18 cellular contexts compared by ENCODE assay signal in the genomic region with DNA sequence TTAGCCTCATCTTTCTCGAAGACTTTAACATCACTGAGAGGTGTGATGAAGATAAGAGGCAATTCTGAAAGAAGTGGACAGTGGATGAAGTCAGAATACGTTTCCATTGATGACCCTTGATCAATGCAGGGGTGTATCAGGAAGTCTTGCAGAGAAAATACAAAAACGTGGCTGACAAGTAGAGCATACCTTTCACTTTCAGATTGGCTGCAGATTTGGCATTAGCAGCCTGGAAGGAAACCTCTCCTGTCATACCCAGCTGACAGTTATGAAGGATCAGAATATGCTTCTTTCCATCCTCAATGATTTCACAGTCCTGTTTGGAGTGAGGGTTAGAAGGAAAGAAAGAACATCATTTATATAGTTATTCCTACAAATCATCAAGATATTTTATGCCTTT.
DNase-seq lines count a peak whose midpoint lies in the region; ATAC-seq and TF ChIP-seq lines count a peak whose summit lies in the region.
"Had no signal": no experiment of that assay in that cellular context is flagged by ENCODE, and none has a peak within 500 bp of the region (broad histone marks: within the 10 kb centered on the region; RNA-seq: fewer than 3 reads in every experiment).

No MANE protein-coding gene starts in this region.

- ATAC-seq in GM21529 (IDR thresholded peaks at IDR 0.05; ENCODE audit: unreplicated experiment) (peak; percentile 55), HG03521 (IDR thresholded peaks at IDR 0.05; ENCODE audit: unreplicated experiment) (peak; percentile 51)
- ATAC-seq: GM23338, HCT116 had no signal

- in situ Hi-C loops in ACHN (cut with HindIII; ENCODE audit: low pct_ligation_motif_present, low pct_unique_long_range_greater_than_20kb, low sequenced_read_pairs), result no loop called here

- H3K4me1 ChIP-seq in left ventricle myocardium inferior (peaks cover 73% of the 10 kb centered on the region), right atrium auricular region (peaks cover 0 to 23% of the 10 kb centered on the region in 2 donors)

- DNase-seq in left ventricle myocardium inferior (no peak), right atrium auricular region (ENCODE audit: low spot score) (no peak), AG08395 (ENCODE audit: low spot score) (no peak), mucosa of gallbladder (ENCODE audit: low spot score) (no peak), ACHN (no peak), NCI-H748 treated with DMSO at 0.1 percent for 48 hours (lab: John Stamatoyannopoulos, UW) (no peak)
- DNase-seq: GDM1, NCI-H1092, NCI-H146, NCI-H2081 treated with DMSO at 0.1 percent for 48 hours, NCI-H510A treated with DMSO at 0.1 percent for 48 hours, OCI-M1, SIG-M5 had no signal

- no peaks in the 10 kb centered on the region for H3K9me3 ChIP-seq in left ventricle myocardium inferior (replicated peaks)
- no peaks in the 10 kb centered on the region for H3K9me3 ChIP-seq in right atrium auricular region

- TF ChIP-seq CTCF in left ventricle myocardium inferior (IDR thresholded peaks at IDR 0.05; ENCODE audit: borderline replicate concordance), result no peak
- no peak for TF ChIP-seq CTCF in right atrium auricular region (IDR thresholded peaks at IDR 0.05)

- H3K4me3 ChIP-seq in left ventricle myocardium inferior (no peak overlapping the region), right atrium auricular region (no peak overlapping the region)
- H3K4me3 ChIP-seq: GM23338 had no signal

- H3K27ac ChIP-seq in left ventricle myocardium inferior (replicated peaks) (peak overlapping the region; percentile 16), right atrium auricular region (no peak overlapping the region)
- H3K27ac ChIP-seq: C4-2B had no signal

- H3K27me3 ChIP-seq in left ventricle myocardium inferior (ENCODE audit: low read depth), result no peaks in the 10 kb centered on the region
- no peaks in the 10 kb centered on the region for H3K27me3 ChIP-seq in right atrium auricular region

- H3K36me3 ChIP-seq in left ventricle myocardium inferior (peaks cover 73% of the 10 kb centered on the region), right atrium auricular region (peaks cover 96% of the 10 kb centered on the region)

- intact Hi-C loops in left ventricle myocardium inferior (cut with micrococcal nuclease), result no loop called here
